Comparison of ENCODE assay signal across 24 cellular contexts in genomic region chr4:21901831-21902230, GRCh38. TPM values are rescaled to one million over a fixed set of nuclear protein-coding genes. Genes with fewer than 3 reads are reported as not detected.
DNase-seq lines count a peak whose midpoint lies in the region; ATAC-seq, FAIRE-seq and TF ChIP-seq lines count a peak whose summit lies in the region.
"Had no signal": no experiment of that assay in that cellular context is flagged by ENCODE, and none has a peak within 500 bp of the region (broad histone marks: within the 10 kb centered on the region; RNA-seq: fewer than 3 reads in every experiment).

No MANE protein-coding gene starts in this region.

- no peaks in the 10 kb centered on the region for H3K36me3 Mint-ChIP-seq in astrocyte (ENCODE audit: low read depth, unreplicated experiment)
- H3K36me3 Mint-ChIP-seq in activated CD8-positive, alpha-beta memory T cell treated with anti-CD3 and anti-CD28 coated beads, Interleukin-2, amount 10 ng/mL, durations not matched to agents 7 days and 5 days: no peaks in the 10 kb centered on the region

- H3K36me3 ChIP-seq in astrocyte (ENCODE audit: insufficient read depth, low read length) (no peaks in the 10 kb centered on the region), kidney (ENCODE audit: control insufficient read depth in 1 of 2, insufficient read depth in 2 of 2, low read length in 2 of 2) (no peaks in the 10 kb centered on the region)
- H3K36me3 ChIP-seq: left ventricle myocardium inferior, vagina had no signal

- H4K20me1 ChIP-seq in astrocyte (ENCODE audit: insufficient read depth, low read length): no peaks in the 10 kb centered on the region

- H3K27ac Mint-ChIP-seq in astrocyte (ENCODE audit: unreplicated experiment): peak overlapping the region; percentile 59
- H3K27ac Mint-ChIP-seq in activated CD8-positive, alpha-beta memory T cell treated with anti-CD3 and anti-CD28 coated beads, Interleukin-2, amount 10 ng/mL, durations not matched to agents 7 days and 5 days: no peak overlapping the region
- H3K27ac Mint-ChIP-seq: effector memory CD8-positive, alpha-beta T cell had no signal

- no peak overlapping the region for H3K9ac ChIP-seq in astrocyte (ENCODE audit: low read length)
- H3K9ac ChIP-seq in kidney (ENCODE audit: low read length in 2 of 2): no peak overlapping the region

- H3K4me2 ChIP-seq in astrocyte (ENCODE audit: low read length): no peak overlapping the region

- peak; percentile 39 for DNase-seq in A172 (ENCODE audit: low spot score)
- peak; percentile 89 for DNase-seq in HT1080 (ENCODE audit: low read depth)
- peak; percentile 15 for DNase-seq in astrocyte (ENCODE audit: low read depth)
- peak; percentile 61 to 79 for DNase-seq in foreskin keratinocyte
- DNase-seq in hypothalamus (lab: John Stamatoyannopoulos, UW): no peak
- no peak for DNase-seq in activated CD8-positive, alpha-beta memory T cell treated with anti-CD3 and anti-CD28 coated beads, Interleukin-2, amount 10 ng/mL, durations not matched to agents 7 days and 5 days
- no peak for DNase-seq in cerebellar cortex (ENCODE audit: low spot score)
- no peak for DNase-seq in kidney
- DNase-seq: activated CD4-positive, alpha-beta T cell treated with anti-CD3 and anti-CD28 coated beads, Interleukin-2, amount 50 U/mL, for 4 hours; activated naive CD4-positive, alpha-beta T cell; effector memory CD8-positive, alpha-beta T cell; left ventricle myocardium inferior; NCI-H2107; NCI-H524 treated with DMSO at 0.1 percent for 48 hours; stimulated activated CD4-positive, alpha-beta T cell treated with anti-CD3 and anti-CD28 coated beads, Interleukin-12 subunit alpha, Interleukin-12 subunit beta, amount 100 ng/mL, for 4 hours; substantia nigra; T-helper 2 cell had no signal

- no peak overlapping the region for H3K27ac ChIP-seq in astrocyte (ENCODE audit: low read depth, low read length)
- peak overlapping the region; percentile 45 for H3K27ac ChIP-seq in foreskin keratinocyte
- H3K27ac ChIP-seq in kidney (ENCODE audit: low read depth in 2 of 2, low read length in 2 of 2): no peak overlapping the region
- H3K27ac ChIP-seq: C4-2B, left ventricle myocardium inferior, vagina had no signal

- H3K9me3 Mint-ChIP-seq in astrocyte (ENCODE audit: unreplicated experiment): peaks cover 6% of the 10 kb centered on the region
- H3K9me3 Mint-ChIP-seq in activated CD8-positive, alpha-beta memory T cell treated with anti-CD3 and anti-CD28 coated beads, Interleukin-2, amount 10 ng/mL, durations not matched to agents 7 days and 5 days (ENCODE audit: low read depth): peaks cover 5% of the 10 kb centered on the region

- H3K9me3 ChIP-seq in astrocyte (ENCODE audit: insufficient read depth, low read depth, low read length): no peaks in the 10 kb centered on the region
- H3K9me3 ChIP-seq in kidney (ENCODE audit: control insufficient read depth in 1 of 2, low read length in 2 of 2): peaks cover 0 to 15% of the 10 kb centered on the region in 2 donors

- H3K4me3 Mint-ChIP-seq in astrocyte (ENCODE audit: unreplicated experiment): no peak overlapping the region
- H3K4me3 Mint-ChIP-seq in activated CD8-positive, alpha-beta memory T cell treated with anti-CD3 and anti-CD28 coated beads, Interleukin-2, amount 10 ng/mL, durations not matched to agents 7 days and 5 days: no peak overlapping the region
- H3K4me3 Mint-ChIP-seq: effector memory CD8-positive, alpha-beta T cell had no signal

- CTCF ChIA-PET in activated CD8-positive, alpha-beta memory T cell treated with anti-CD3 and anti-CD28 coated beads, Interleukin-2, amount 10 ng/mL, durations not matched to agents 7 days and 5 days (lab: Charles Lee): no interaction called here

- no peak overlapping the region for H2AFZ ChIP-seq in astrocyte (ENCODE audit: low read depth, low read length)

- H3K4me1 ChIP-seq in astrocyte (ENCODE audit: insufficient read depth, low read length) (no peaks in the 10 kb centered on the region), foreskin keratinocyte (no peaks in the 10 kb centered on the region), kidney (ENCODE audit: control insufficient read depth in 1 of 2, insufficient read depth in 1 of 2, low read depth in 1 of 2, low read length in 2 of 2) (no peaks in the 10 kb centered on the region)
- H3K4me1 ChIP-seq: left ventricle myocardium inferior, vagina had no signal

- peaks cover 9% of the 10 kb centered on the region for H3K4me1 Mint-ChIP-seq in astrocyte (ENCODE audit: low read depth, unreplicated experiment)
- H3K4me1 Mint-ChIP-seq in activated CD8-positive, alpha-beta memory T cell treated with anti-CD3 and anti-CD28 coated beads, Interleukin-2, amount 10 ng/mL, durations not matched to agents 7 days and 5 days: no peaks in the 10 kb centered on the region

- TF ChIP-seq CTCF in astrocyte (IDR thresholded peaks at IDR 0.05; ENCODE audit: insufficient read depth, low read depth, low read length) (no peak), foreskin keratinocyte (conservative IDR thresholded peaks at IDR 0.05) (no peak), kidney (IDR thresholded peaks at IDR 0.05; ENCODE audit: borderline replicate concordance, extremely low read depth, insufficient read depth) (no peak)

- FAIRE-seq in astrocyte (lab: Jason Lieb, UNC) (no peak), kidney (lab: Jason Lieb, UNC) (no peak)
- FAIRE-seq: A204.1, frontal cortex, GM12891, H54, K562 had no signal

- H3K27me3 Mint-ChIP-seq in astrocyte (ENCODE audit: low read depth, unreplicated experiment): no peaks in the 10 kb centered on the region
- no peaks in the 10 kb centered on the region for H3K27me3 Mint-ChIP-seq in activated CD8-positive, alpha-beta memory T cell treated with anti-CD3 and anti-CD28 coated beads, Interleukin-2, amount 10 ng/mL, durations not matched to agents 7 days and 5 days
- H3K27me3 Mint-ChIP-seq: effector memory CD8-positive, alpha-beta T cell had no signal

- no peaks in the 10 kb centered on the region for H3K79me2 ChIP-seq in astrocyte (ENCODE audit: insufficient read depth, low read length)

- ATAC-seq in foreskin keratinocyte: peak; percentile 85
- ATAC-seq in activated CD8-positive, alpha-beta memory T cell treated with anti-CD3 and anti-CD28 coated beads, Interleukin-2, amount 10 ng/mL, durations not matched to agents 7 days and 5 days: no peak
- ATAC-seq: effector memory CD8-positive, alpha-beta T cell; K562 had no signal

- intact Hi-C loops in kidney (cut with DNase I): no loop called here

- H3K27me3 ChIP-seq in astrocyte (ENCODE audit: insufficient read depth, low read length): no peaks in the 10 kb centered on the region
- H3K27me3 ChIP-seq in foreskin keratinocyte: no peaks in the 10 kb centered on the region
- H3K27me3 ChIP-seq: vagina had no signal

- H3K4me3 ChIP-seq in astrocyte (ENCODE audit: insufficient read depth, low read depth, low read length) (no peak overlapping the region), kidney (ENCODE audit: low read length in 2 of 2) (no peak overlapping the region)
- H3K4me3 ChIP-seq: K562, left ventricle myocardium inferior, vagina had no signal

RNA-seq across cellular contexts. Expression of gene KCNIP4, which starts 46.7 kb away (rescaled TPM):
- total RNA-seq in A172 (2014; rRNA removed; shearing (Covaris generic)): not detected in 2 replicates
- total RNA-seq in HT1080 (2014; rRNA removed; shearing (Covaris generic)): not detected in 2 replicates
- not detected in 2 replicates for polyA plus RNA-seq in HT1080 (2015; cell fraction: cytosol; rRNA removed)
- polyA plus RNA-seq in HT1080 (2015; cell fraction: nucleus; rRNA removed): not detected in 2 replicates
- total RNA-seq in astrocyte (0.26 and 0.59 TPM in 2 replicates), foreskin keratinocyte (not detected in 2 replicates), kidney (43.9 TPM)
- polyA plus RNA-seq in foreskin keratinocyte (not detected in 2 replicates), kidney (ENCODE audit: insufficient read depth, low read depth, low replicate concordance) (9.8 TPM)
- not detected for total RNA-seq in activated CD8-positive, alpha-beta memory T cell treated with anti-CD3 and anti-CD28 coated beads, Interleukin-2, amount 10 ng/mL, durations not matched to agents 7 days and 5 days
- total RNA-seq: K562, left ventricle myocardium inferior, vagina had no signal

Comparison
In these comparisons a context has a peak if more than half of its experiments do, and no peak if none do; other contexts are left out.
1. DNase-seq: peak in A172 (single experiment), HT1080 (single experiment), astrocyte (single experiment) and foreskin keratinocyte (2 of 2); none in hypothalamus (0 of 51), activated CD8-positive, alpha-beta memory T cell treated with anti-CD3 and anti-CD28 coated beads, Interleukin-2, amount 10 ng/mL, durations not matched to agents 7 days and 5 days (single experiment), cerebellar cortex (single experiment) and kidney (single experiment).
2. RNA of gene KCNIP4, which starts 46.7 kb away (total RNA-seq): 43.9 TPM in kidney (single experiment); 0.26 to 0.59 TPM in astrocyte, not detected in A172, not detected in HT1080, not detected in foreskin keratinocyte and not detected in activated CD8-positive, alpha-beta memory T cell treated with anti-CD3 and anti-CD28 coated beads, Interleukin-2, amount 10 ng/mL, durations not matched to agents 7 days and 5 days; every median in the first group is over 10 times any median in the second.